ENCODE assay signal across 26 cellular contexts in the genomic region with DNA sequence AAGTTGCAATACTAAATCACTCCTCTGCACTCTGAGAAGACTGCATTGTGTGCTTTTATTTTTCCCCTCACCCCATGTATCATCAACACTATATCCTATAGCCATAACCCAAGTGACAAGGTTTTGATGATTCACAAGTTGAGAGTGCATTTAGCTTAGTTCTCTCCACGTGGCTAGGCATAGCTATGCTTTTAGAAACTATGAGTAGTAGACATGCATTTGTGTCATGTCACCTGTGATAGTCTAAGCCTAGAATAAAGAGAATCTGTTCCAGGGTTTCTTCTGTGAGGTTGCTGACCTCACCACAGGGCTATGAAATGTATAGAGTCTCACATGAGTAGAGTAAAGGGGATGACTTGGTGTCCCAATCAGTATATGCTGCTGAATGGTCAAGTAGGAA.
"Had no signal": no experiment of that assay in that cellular context is flagged by ENCODE, and none has a peak within 500 bp of the region (broad histone marks: within the 10 kb centered on the region; RNA-seq: fewer than 3 reads in every experiment).

No MANE protein-coding gene starts in this region.

- H3K36me3 ChIP-seq: brain microvascular endothelial cell, cardiac muscle cell, Peyer's patch had no signal

- DNase-seq: activated B cell treated with CpG ODN at 0.5 μM for 24 hours; activated CD4-positive, alpha-beta memory T cell treated with anti-CD3 and anti-CD28 coated beads for 36 hours; activated CD4-positive, alpha-beta T cell treated with anti-CD3 and anti-CD28 coated beads for 1 hour; activated CD4-positive, alpha-beta T cell treated with anti-CD3 and anti-CD28 coated beads, Interleukin-2, amount 10 ng/mL, durations not matched to agents 24 days and 14 days; activated CD8-positive, alpha-beta memory T cell treated with anti-CD3 and anti-CD28 coated beads for 24 hours; activated gamma-delta T cell; activated naive CD4-positive, alpha-beta T cell treated with anti-CD3 and anti-CD28 coated beads for 36 hours; activated T-cell treated with anti-CD3 and anti-CD28 coated beads for 4 hours; activated T-cell treated with anti-CD3 and anti-CD28 coated beads, Interleukin-2, amount 50 U/mL, for 48 hours; amygdala; brain microvascular endothelial cell; cerebellar nuclear complex; KBM-7; MV-4-11; NCI-H1092 treated with DMSO at 0.1 percent for 48 hours; NCI-H1417 treated with DMSO at 0.1 percent for 48 hours; NCI-H1694; NCI-H2029; NCI-H2107; NCI-H345; NCI-H510A; NCI-H69; Peyer's patch; SIG-M5 had no signal

- H3K27ac ChIP-seq: brain microvascular endothelial cell, cardiac muscle cell, Peyer's patch had no signal

- H3K9me3 ChIP-seq: Peyer's patch had no signal

- ATAC-seq: activated T-helper 17 cell treated with anti-CD3 and anti-CD28 coated beads, Interleukin-2, amount 50 U/mL, for 72 hours had no signal

- H3K27me3 ChIP-seq: brain microvascular endothelial cell, cardiac muscle cell, Peyer's patch had no signal

- H3K4me3 ChIP-seq: cardiac muscle cell, Peyer's patch had no signal

- H3K4me1 ChIP-seq: Peyer's patch had no signal
